ENCODE assay signal across 9 cellular contexts in the genomic region with DNA sequence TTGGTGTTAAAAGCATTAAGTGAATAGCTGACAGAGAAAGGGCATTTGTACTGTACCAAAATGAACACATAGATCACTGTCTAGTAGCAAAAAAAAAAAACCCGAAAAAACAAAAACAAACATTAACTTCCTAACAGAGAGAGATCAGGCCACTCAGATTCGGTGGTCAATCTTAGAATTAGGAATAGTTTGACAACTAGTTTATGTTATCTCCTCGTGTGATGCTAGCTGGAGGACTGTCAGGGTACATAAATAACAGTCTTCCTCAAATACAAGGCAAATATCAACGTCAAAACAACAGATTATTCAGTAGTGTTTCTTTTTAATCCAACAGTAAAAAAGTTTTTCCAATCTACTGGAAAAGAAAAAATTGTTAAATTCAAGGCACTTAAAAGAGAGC. TPM values are rescaled to one million over a fixed set of nuclear protein-coding genes. Genes with fewer than 3 reads are reported as not detected.
A peak's percentile ranks its signal among the peaks of the same experiment; 100 is the strongest.
DNase-seq lines count a peak whose midpoint lies in the region; ATAC-seq and TF ChIP-seq lines count a peak whose summit lies in the region.
"Had no signal": no experiment of that assay in that cellular context is flagged by ENCODE, and none has a peak within 500 bp of the region (broad histone marks: within the 10 kb centered on the region; RNA-seq: fewer than 3 reads in every experiment).

No MANE protein-coding gene starts in this region.

- intact Hi-C loops in heart left ventricle (cut with DNase I) (loop anchor here in 8 of 10 donors (2.0 to 10.0 kb wide), 7 partner anchors 79 to 229 kb away; partner anchors contain the start of genes MPHOSPH8 (in 6 of the 8), ZMYM2 (in 6 of the 8) and PSPC1 (in 5 of the 8)), left cardiac atrium (cut with DNase I) (loop anchor here in 1 of 2 donors (5.0 to 10.0 kb wide), 2 partner anchors 77 to 96 kb away; partner anchors contain the start of genes PSPC1 and ZMYM2), breast epithelium (cut with DNase I; ENCODE audit: low total_unique reads) (loop anchor here (5.0 kb wide), 1 partner anchor 96 kb away; the partner anchor contains the start of gene ZMYM2), uterus (cut with DNase I; ENCODE audit: low total_unique reads) (loop anchor here (10.0 kb wide), 1 partner anchor 77 kb away; the partner anchor contains the start of gene PSPC1)

- 12 to 17% (median 15%) methylated on average over 4 of the region's 4 CpGs for WGBS in heart left ventricle, 4 donors

- ATAC-seq in heart left ventricle (no peak), left cardiac atrium (no peak)

- H3K4me3 ChIP-seq in heart left ventricle (peak overlapping the region in 10 of 12 donors; percentile 73 to 97 (median 90)), breast epithelium (peak overlapping the region; percentile 75 to 87 (median 82)), mononuclear cell (ENCODE audit: low read length) (peak overlapping the region; percentile 87), uterus (peak overlapping the region; percentile 73 to 99)

- no peaks in the 10 kb centered on the region for H3K27me3 ChIP-seq in heart left ventricle
- no peaks in the 10 kb centered on the region for H3K27me3 ChIP-seq in breast epithelium
- H3K27me3 ChIP-seq in mononuclear cell (ENCODE audit: insufficient read depth, low read length), result no peaks in the 10 kb centered on the region
- no peaks in the 10 kb centered on the region for H3K27me3 ChIP-seq in uterus

- no peak for DNase-seq in heart left ventricle
- DNase-seq in left cardiac atrium, result no peak
- DNase-seq in breast epithelium (ENCODE audit: low spot score in 2 of 2), result no peak
- DNase-seq in uterus, result no peak
- DNase-seq in NCI-H2029 (lab: John Stamatoyannopoulos, UW), result no peak
- DNase-seq in NCI-H1436 (lab: John Stamatoyannopoulos, UW), result no peak
- no peak for DNase-seq in dedifferentiated amniotic fluid mesenchymal stem cell (ENCODE audit: extremely low spot score)
- DNase-seq: NCI-H1048 had no signal

- H3K27ac ChIP-seq in heart left ventricle (peak overlapping the region in 11 of 12 donors; percentile 78 to 100 (median 97)), breast epithelium (peak overlapping the region; percentile 97 to 99), uterus (peak overlapping the region; percentile 97 to 99)

- no peaks in the 10 kb centered on the region for H3K9me3 ChIP-seq in heart left ventricle
- H3K9me3 ChIP-seq in breast epithelium, result no peaks in the 10 kb centered on the region
- no peaks in the 10 kb centered on the region for H3K9me3 ChIP-seq in mononuclear cell (ENCODE audit: low read depth, low read length)
- no peaks in the 10 kb centered on the region for H3K9me3 ChIP-seq in uterus

- H3K4me1 ChIP-seq in heart left ventricle (peaks cover 0 to 34% (median 20%) of the 10 kb centered on the region in 12 donors), breast epithelium (no peaks in the 10 kb centered on the region), mononuclear cell (ENCODE audit: insufficient read depth, low read length) (peaks cover 27% of the 10 kb centered on the region), uterus (peaks cover 6 to 7% of the 10 kb centered on the region in 2 donors)

- TF ChIP-seq POLR2A in heart left ventricle (IDR thresholded peaks at IDR 0.05) (no peak), breast epithelium (IDR thresholded peaks at IDR 0.05) (no peak), uterus (IDR thresholded peaks at IDR 0.05) (no peak)

- H3K36me3 ChIP-seq in heart left ventricle (peaks cover 0 to 28% (median 11%) of the 10 kb centered on the region in 9 donors), breast epithelium (no peaks in the 10 kb centered on the region), uterus (no peaks in the 10 kb centered on the region)

- TF ChIP-seq CTCF in heart left ventricle (IDR thresholded peaks at IDR 0.05), result no peak
- TF ChIP-seq CTCF in breast epithelium (IDR thresholded peaks at IDR 0.05), result no peak
- TF ChIP-seq CTCF in uterus (IDR thresholded peaks at IDR 0.05), result no peak

RNA-seq across cellular contexts. Expression of gene ZMYM5, which starts 1.7 kb away (rescaled TPM):
- 10 to 100 TPM in 1 of 9 donors, 1 to 10 TPM in 8; 5.7 to 10.2 (median 7.5) TPM for total RNA-seq in heart left ventricle
- 1 to 10 TPM; 5.0 to 5.9 TPM for polyA plus RNA-seq in heart left ventricle
- 1 to 10 TPM; 6.4 to 8.7 TPM for total RNA-seq in left cardiac atrium
- 10 to 100 TPM; 14.4 to 29.4 (median 20.3) TPM for total RNA-seq in breast epithelium
- total RNA-seq in mononuclear cell, result 43.7 TPM
- 10 to 100 TPM in 3 of 4 donors, 1 to 10 TPM in 1; 6.7 to 39.5 (median 25.4) TPM for total RNA-seq in uterus
